1 cellular context compared by ENCODE assay signal in genomic region chr7:124030964-124031363, GRCh38.
TF ChIP-seq lines count a peak whose summit lies in the region.

No MANE protein-coding gene starts in this region.

TF ChIP-seq in SK-N-SH treated with all-trans-retinoic acid at 6 μM for 48 hours, 23 proteins besides CTCF, POLR2A, EP300 and RAD21 (continued from another document):
- TF ChIP-seq CREB5 (CRISPR knock-in tag; IDR thresholded peaks at IDR 0.05; ENCODE audit: low read depth) (no peak), ISL1 (CRISPR knock-in tag; IDR thresholded peaks at IDR 0.05) (no peak)
